In the genomic region with DNA sequence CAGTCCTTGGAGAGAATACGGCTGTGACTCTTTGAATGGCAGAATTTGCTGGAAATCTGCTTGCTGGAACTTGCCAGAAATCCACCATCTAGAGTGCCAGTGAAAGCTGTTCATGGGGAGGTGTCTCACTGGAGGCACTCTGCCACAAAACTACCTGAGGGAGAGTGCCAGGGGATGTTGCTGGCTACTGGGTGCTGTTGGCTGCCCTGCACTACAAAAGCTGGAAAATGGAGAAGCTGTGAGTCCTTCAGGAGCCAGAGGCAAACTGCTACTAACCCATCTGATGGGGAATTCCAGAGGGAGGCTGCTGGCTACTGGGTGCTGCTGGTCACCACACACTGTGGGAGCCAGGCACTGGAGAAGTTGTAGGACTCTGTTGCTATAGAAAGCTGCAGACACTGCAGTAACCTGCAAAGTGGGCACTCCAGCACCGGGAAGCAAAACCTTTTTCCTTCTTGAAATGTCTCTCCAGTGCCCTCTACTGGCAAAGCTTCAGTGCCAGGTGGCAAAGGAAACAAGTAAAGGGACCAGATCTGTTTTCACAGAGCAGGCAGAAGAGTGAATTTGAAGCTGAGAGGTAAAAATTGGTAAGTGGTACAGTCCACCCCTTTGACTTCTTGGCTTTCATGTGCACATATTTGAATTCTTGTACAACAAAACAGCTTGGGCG, we compare ENCODE assay signal across 7 cellular contexts. TPM values are rescaled to one million over a fixed set of nuclear protein-coding genes. Genes with fewer than 3 reads are reported as not detected.
A peak's percentile ranks its signal among the peaks of the same experiment; 100 is the strongest.
DNase-seq lines count a peak whose midpoint lies in the region; ATAC-seq and TF ChIP-seq lines count a peak whose summit lies in the region.

No MANE protein-coding gene starts in this region.

- no peak overlapping the region for H3K27ac Mint-ChIP-seq in immature natural killer cell

- no peaks in the 10 kb centered on the region for H3K4me1 Mint-ChIP-seq in immature natural killer cell

- H3K27me3 Mint-ChIP-seq in immature natural killer cell (ENCODE audit: low read depth in 3 of 3) = peaks cover 0 to 11% (median 6%) of the 10 kb centered on the region in 3 donors

- no peaks in the 10 kb centered on the region for H3K9me3 Mint-ChIP-seq in immature natural killer cell

- no peak overlapping the region for H3K4me3 Mint-ChIP-seq in immature natural killer cell

- no peak overlapping the region for H3K4me3 ChIP-seq in GM12864 (ENCODE audit: low read depth, low read length)

- no peaks in the 10 kb centered on the region for H3K36me3 Mint-ChIP-seq in immature natural killer cell

- TF ChIP-seq CTCF in GM12864 (IDR thresholded peaks at IDR 0.05; ENCODE audit: low read depth, low read length, missing control alignments) = peak; percentile 71

- ATAC-seq in HG02610 (IDR thresholded peaks at IDR 0.05; ENCODE audit: unreplicated experiment) = no peak

- DNase-seq in GM12864 (ENCODE audit: low read depth) = peak; percentile 10
- peak; percentile 38 to 86 (median 57) for DNase-seq in NCI-H1417 (lab: John Stamatoyannopoulos, UW)
- DNase-seq in T-helper 1 cell = peak in 4 of 5 donors; percentile 3 to 56 (median 28)
- peak; percentile 76 for DNase-seq in astrocyte of the hippocampus (ENCODE audit: low read depth, low spot score)
- DNase-seq in immature natural killer cell = peak; percentile 27 to 46 (median 36)
- peak; percentile 40 to 46 for DNase-seq in stimulated activated CD4-positive, alpha-beta T cell treated with anti-CD3 and anti-CD28 coated beads, Interleukin-2, amount 100 ng/mL, for 24 hours

RNA-seq across cellular contexts. Expression of a gene that starts 47.8 kb away (rescaled TPM):
- 100 to 1,000 TPM; 170 to 194 (median 188) TPM for polyA plus RNA-seq in immature natural killer cell

RNA-seq across cellular contexts. Expression of a gene that starts 59.3 kb away (rescaled TPM):
- under 1 TPM in 1 of 3 donors, not detected in 2; 0.71 TPM for polyA plus RNA-seq in immature natural killer cell

RNA-seq across cellular contexts. Expression of a gene that starts 59.5 kb away (rescaled TPM):
- 100 to 1,000 TPM in 1 of 3 donors, 10 to 100 TPM in 2; 43.1 to 105 (median 47.5) TPM for polyA plus RNA-seq in immature natural killer cell

Comparison
In these comparisons a context has a peak if more than half of its experiments do, and no peak if none do; other contexts are left out.
1. DNase-seq: peak in every context shown above with its lines; median percentile 76 in astrocyte of the hippocampus; 57 in NCI-H1417; 43 in stimulated activated CD4-positive, alpha-beta T cell treated with anti-CD3 and anti-CD28 coated beads, Interleukin-2, amount 100 ng/mL, for 24 hours; 36 in immature natural killer cell; 28 in T-helper 1 cell; 10 in GM12864.